1 cellular context compared by ENCODE assay signal in genomic region chr1:3677411-3677944, GRCh38.
TF ChIP-seq lines count a peak whose summit lies in the region.

No MANE protein-coding gene starts in this region.

TF ChIP-seq in K562, 482 proteins besides CTCF, POLR2A, EP300 and RAD21:
- 0 out of 2 replicates have a peak, but pooled peaks have one; percentile 13 for TF ChIP-seq ZNF384 (IDR thresholded peaks at IDR 0.05; ENCODE audit: low read depth, low read length)
- no peak for TF ChIP-seq ZBTB17 (CRISPR knock-in tag; IDR thresholded peaks at IDR 0.05)
- TF ChIP-seq ZNF121 (CRISPR knock-in tag; conservative IDR thresholded peaks at IDR 0.05): peak; percentile 39; the same call in 1 of the 2 replicates
